In genomic region chr5:181243521-181244307, GRCh38 we compare ENCODE assay signal across 8 cellular contexts. TPM values are rescaled to one million over a fixed set of nuclear protein-coding genes. Genes with fewer than 3 reads are reported as not detected.
A peak's percentile ranks its signal among the peaks of the same experiment; 100 is the strongest.
DNase-seq lines count a peak whose midpoint lies in the region; ATAC-seq and TF ChIP-seq lines count a peak whose summit lies in the region.

Gene RACK1, minus strand, starts transcription at chr5:181243906. Its CDS starts 106 bp downstream, at chr5:181243800.

- H3K9ac ChIP-seq in DND-41 (ENCODE audit: low read depth, low read length), result peak within 1 kb of the TSS; percentile 95

- ATAC-seq in DND-41 (ENCODE audit: insufficient read depth, low read depth) (peak; percentile 75), GM21825 (IDR thresholded peaks at IDR 0.05; ENCODE audit: unreplicated experiment) (peak; percentile 61)
- peak; percentile 68 to 71 for ATAC-seq in activated T-cell treated with anti-CD3 and anti-CD28 coated beads, Interleukin-2, amount 50 U/mL, for 72 hours (replicated peaks in 1 of 2)

- H3K9me3 Mint-ChIP-seq in activated T-cell treated with anti-CD3 and anti-CD28 coated beads, Interleukin-2, amount 50 U/mL, for 72 hours, result no peaks in the 10 kb centered on the region

- DNase-seq in DND-41 (peak; percentile 91), LNCaP clone FGC (ENCODE audit: low read depth) (peak; percentile 79), fibroblast of villous mesenchyme (ENCODE audit: low read depth) (peak; percentile 91), non-pigmented ciliary epithelial cell (ENCODE audit: low read depth) (peak; percentile 34), NCI-H345 treated with DMSO at 0.1 percent for 48 hours (lab: John Stamatoyannopoulos, UW; ENCODE audit: unreplicated experiment) (no peak)
- peak; percentile 88 to 92 for DNase-seq in activated T-cell treated with anti-CD3 and anti-CD28 coated beads, Interleukin-2, amount 50 U/mL, for 72 hours

- peaks cover 90% of the 10 kb centered on the region for H3K79me2 ChIP-seq in DND-41 (ENCODE audit: insufficient read depth, low read length)

- H3K4me3 ChIP-seq in DND-41 (ENCODE audit: low read depth in 1 of 2, low read length in 2 of 2) (peak within 1 kb of the TSS; percentile 75 to 94), LNCaP clone FGC (ENCODE audit: low read depth, low read length) (peak within 1 kb of the TSS; percentile 96), fibroblast of villous mesenchyme (ENCODE audit: low read depth, low read length) (peak within 1 kb of the TSS; percentile 97)

- H3K27ac Mint-ChIP-seq in activated T-cell treated with anti-CD3 and anti-CD28 coated beads, Interleukin-2, amount 50 U/mL, for 72 hours, result peak within 1 kb of the TSS; percentile 99

- H4K20me1 ChIP-seq in DND-41 (ENCODE audit: insufficient read depth, low read length), result peaks cover 45% of the 10 kb centered on the region

- H2AFZ ChIP-seq in DND-41 (ENCODE audit: low read depth, low read length), result peak within 1 kb of the TSS; percentile 95

- peaks cover 40 to 51% of the 10 kb centered on the region in 2 donors for H3K36me3 Mint-ChIP-seq in activated T-cell treated with anti-CD3 and anti-CD28 coated beads, Interleukin-2, amount 50 U/mL, for 72 hours (ENCODE audit: insufficient read depth in 2 of 2)

- H3K36me3 ChIP-seq in DND-41 (ENCODE audit: insufficient read depth, low read length), result peaks cover 52% of the 10 kb centered on the region

- H3K9me3 ChIP-seq in DND-41 (ENCODE audit: insufficient read depth, low read length, severe bottlenecking), result no peaks in the 10 kb centered on the region

- H3K4me2 ChIP-seq in DND-41 (ENCODE audit: insufficient read depth, low read length), result peak within 1 kb of the TSS; percentile 88

- TF ChIP-seq CTCF in DND-41 (IDR thresholded peaks at IDR 0.05; ENCODE audit: borderline replicate concordance, extremely low read depth, low read length, poor library complexity, severe bottlenecking) (no peak), LNCaP clone FGC (IDR thresholded peaks at IDR 0.05; ENCODE audit: control insufficient read depth, extremely low read depth, insufficient read depth) (no peak), fibroblast of villous mesenchyme (IDR thresholded peaks at IDR 0.05; ENCODE audit: insufficient read depth, low read depth, low read length) (no peak)

- H3K4me1 ChIP-seq in DND-41 (ENCODE audit: insufficient read depth, low read length), result peaks cover 71% of the 10 kb centered on the region

- peak within 1 kb of the TSS; percentile 93 to 98 for H3K4me3 Mint-ChIP-seq in activated T-cell treated with anti-CD3 and anti-CD28 coated beads, Interleukin-2, amount 50 U/mL, for 72 hours

- H3K27me3 ChIP-seq in DND-41 (ENCODE audit: insufficient read depth, low read length, poor library complexity), result no peaks in the 10 kb centered on the region

- H3K4me1 Mint-ChIP-seq in activated T-cell treated with anti-CD3 and anti-CD28 coated beads, Interleukin-2, amount 50 U/mL, for 72 hours (ENCODE audit: low read depth), result peaks cover 59% of the 10 kb centered on the region

- H3K27ac ChIP-seq in DND-41 (ENCODE audit: low read length) (peak within 1 kb of the TSS; percentile 100), temporal lobe (ENCODE audit: low read depth, low read length) (peak within 1 kb of the TSS; percentile 39)

- no peaks in the 10 kb centered on the region for H3K27me3 Mint-ChIP-seq in activated T-cell treated with anti-CD3 and anti-CD28 coated beads, Interleukin-2, amount 50 U/mL, for 72 hours (ENCODE audit: low read depth)

RNA-seq across cellular contexts. Expression of gene RACK1, which starts in this region (rescaled TPM):
- total RNA-seq in activated T-cell treated with anti-CD3 and anti-CD28 coated beads, Interleukin-2, amount 50 U/mL, for 72 hours, result 1,000 to 10,000 TPM; 3,606 to 3,662 TPM
- 3,386 and 3,800 TPM in 2 replicates for total RNA-seq in fibroblast of villous mesenchyme
- total RNA-seq in temporal lobe, result 1,272 TPM
